In genomic region chr5:120151825-120152224, GRCh38 we compare ENCODE assay signal across 21 cellular contexts.
DNase-seq lines count a peak whose midpoint lies in the region; ATAC-seq and TF ChIP-seq lines count a peak whose summit lies in the region.
"Had no signal": no experiment of that assay in that cellular context is flagged by ENCODE, and none has a peak within 500 bp of the region (broad histone marks: within the 10 kb centered on the region; RNA-seq: fewer than 3 reads in every experiment).

No MANE protein-coding gene starts in this region.

- H3F3A ChIP-seq in PC-3 (ENCODE audit: low read length, unreplicated experiment), result no peaks in the 10 kb centered on the region

- peak overlapping the region; percentile 34 for H3K4me3 ChIP-seq in PC-3 (ENCODE audit: low read length)
- H3K4me3 ChIP-seq in osteoblast (ENCODE audit: insufficient read depth, low read length), result peak overlapping the region; percentile 5
- H3K4me3 ChIP-seq in colonic mucosa, result no peak overlapping the region
- H3K4me3 ChIP-seq: heart left ventricle, skin epidermis had no signal

- BruUV-seq in Calu3 (replicated peaks; lab: Mats Ljungman, UMichigan) (no TSS peak), PC-3 (replicated peaks; lab: Mats Ljungman, UMichigan) (no TSS peak)

- no peaks in the 10 kb centered on the region for H3K9me2 ChIP-seq in PC-3 (replicated peaks; ENCODE audit: low read length)

- peak overlapping the region; percentile 97 for H3K27ac Mint-ChIP-seq in Calu3 (ENCODE audit: unreplicated experiment)
- H3K27ac Mint-ChIP-seq in chondrocyte (ENCODE audit: unreplicated experiment), result peak overlapping the region; percentile 13
- H3K27ac Mint-ChIP-seq: activated naive CD8-positive, alpha-beta T cell treated with anti-CD3 and anti-CD28 coated beads for 36 hours; activated T-helper 2 cell treated with anti-CD3 and anti-CD28 coated beads, Interferon-gamma antibody, Interleukin-2, Interleukin-4, amounts not matched to agents 10 μg/mL and 5 μg/mL and 100 μg/mL, durations not matched to agents 14 hours and 24 hours and 36 hours; type B pancreatic cell; WTC11 had no signal

- H3K9me3 ChIP-seq in PC-3 (ENCODE audit: low read length), result no peaks in the 10 kb centered on the region
- H3K9me3 ChIP-seq in osteoblast (ENCODE audit: low read depth, low read length), result no peaks in the 10 kb centered on the region
- no peaks in the 10 kb centered on the region for H3K9me3 ChIP-seq in colonic mucosa

- DNase-seq in Calu3 (no peak), PC-3 (no peak), chondrocyte (ENCODE audit: low spot score) (no peak), osteoblast (ENCODE audit: insufficient read length, low spot score, missing footprints) (no peak), NCI-H345 treated with DMSO at 0.1 percent for 48 hours (lab: John Stamatoyannopoulos, UW; ENCODE audit: unreplicated experiment) (no peak), NCI-H510A treated with DMSO at 0.1 percent for 48 hours (lab: John Stamatoyannopoulos, UW) (no peak), colonic mucosa (no peak)
- DNase-seq in activated CD8-positive, alpha-beta memory T cell treated with anti-CD3 and anti-CD28 coated beads, Interleukin-2, amount 50 U/mL, for 48 hours, result no peak
- DNase-seq: activated CD4-positive, alpha-beta T cell treated with anti-CD3 and anti-CD28 coated beads, Interleukin-2, amount 50 U/mL, for 4 hours; activated CD8-positive, alpha-beta memory T cell treated with anti-CD3 and anti-CD28 coated beads, Interleukin-2, amount 50 U/mL, for 4 hours; activated naive CD8-positive, alpha-beta T cell treated with anti-CD3 and anti-CD28 coated beads for 36 hours; C1 segment of cervical spinal cord; heart left ventricle; MM.1S; NCI-H1436; NCI-H524 treated with DMSO at 0.1 percent for 48 hours; stimulated activated CD4-positive, alpha-beta T cell treated with anti-CD3 and anti-CD28 coated beads, Interleukin-1b, Interleukin-23, amount 100 ng/mL, for 48 hours had no signal

- CTCF ChIA-PET in Calu3 (lab: Charles Lee), result no interaction called here
- CTCF ChIA-PET in PC-3 (lab: Charles Lee), result interaction anchor here (0.6 kb wide), 1 partner anchor 175 kb away, joined by 3 read pairs; no protein-coding TSS in a partner anchor

- POLR2A ChIA-PET in PC-3 (lab: Charles Lee; ENCODE audit: unreplicated experiment), result no interaction called here

- peak overlapping the region; percentile 51 for H2AFZ ChIP-seq in PC-3 (ENCODE audit: low read length)
- H2AFZ ChIP-seq in osteoblast (ENCODE audit: low read length), result peak overlapping the region; percentile 81

- H3K4me1 ChIP-seq in PC-3 (ENCODE audit: insufficient read depth, low read length) (peaks cover 22% of the 10 kb centered on the region), osteoblast (ENCODE audit: insufficient read depth, low read length) (peaks cover 17% of the 10 kb centered on the region), colonic mucosa (no peaks in the 10 kb centered on the region)
- H3K4me1 ChIP-seq: heart left ventricle had no signal

- no peaks in the 10 kb centered on the region for H4K20me1 ChIP-seq in PC-3 (ENCODE audit: low read length)
- H4K20me1 ChIP-seq in osteoblast (ENCODE audit: insufficient read depth, low read length), result no peaks in the 10 kb centered on the region

- peak overlapping the region; percentile 68 for H3K4me2 ChIP-seq in PC-3 (ENCODE audit: low read length)
- H3K4me2 ChIP-seq in osteoblast (ENCODE audit: insufficient read depth, low read length), result peak overlapping the region; percentile 67

- peaks cover 4% of the 10 kb centered on the region for H3K9me3 Mint-ChIP-seq in Calu3 (ENCODE audit: low read depth, unreplicated experiment)
- no peaks in the 10 kb centered on the region for H3K9me3 Mint-ChIP-seq in chondrocyte (ENCODE audit: low read depth)
- H3K9me3 Mint-ChIP-seq: activated naive CD8-positive, alpha-beta T cell treated with anti-CD3 and anti-CD28 coated beads for 36 hours; activated T-helper 2 cell treated with anti-CD3 and anti-CD28 coated beads, Interferon-gamma antibody, Interleukin-2, Interleukin-4, amounts not matched to agents 10 μg/mL and 5 μg/mL and 100 μg/mL, durations not matched to agents 14 hours and 24 hours and 36 hours; type B pancreatic cell had no signal

- H3K9ac ChIP-seq in PC-3 (ENCODE audit: low read length) (peak overlapping the region; percentile 67), colonic mucosa (ENCODE audit: low read depth in 2 of 2, low read length in 2 of 2) (no peak overlapping the region)

- H3K36me3 ChIP-seq in PC-3 (ENCODE audit: low read depth, low read length), result no peaks in the 10 kb centered on the region
- no peaks in the 10 kb centered on the region for H3K36me3 ChIP-seq in osteoblast (ENCODE audit: insufficient read depth, low read length)
- H3K36me3 ChIP-seq in colonic mucosa, result no peaks in the 10 kb centered on the region
- H3K36me3 ChIP-seq: heart left ventricle had no signal

- intact Hi-C loops in Calu3 (cut with micrococcal nuclease; ENCODE audit: unreplicated experiment), result no loop called here
- intact Hi-C loops in PC-3 (cut with micrococcal nuclease), result loop anchor here (5.0 to 10.0 kb wide), 2 partner anchors 207 to 305 kb away; no protein-coding TSS in a partner anchor
- intact Hi-C loops in colonic mucosa (cut with DNase I), result no loop called here

- H3K79me2 ChIP-seq in PC-3 (ENCODE audit: low read length) (no peaks in the 10 kb centered on the region), osteoblast (ENCODE audit: insufficient read depth, low read length) (no peaks in the 10 kb centered on the region)

- H3K36me3 Mint-ChIP-seq in Calu3 (ENCODE audit: insufficient read depth, unreplicated experiment), result no peaks in the 10 kb centered on the region
- no peaks in the 10 kb centered on the region for H3K36me3 Mint-ChIP-seq in chondrocyte (ENCODE audit: low read depth)
- H3K36me3 Mint-ChIP-seq: activated naive CD8-positive, alpha-beta T cell treated with anti-CD3 and anti-CD28 coated beads for 36 hours; type B pancreatic cell had no signal

- H3K4me1 Mint-ChIP-seq in Calu3 (ENCODE audit: low read depth, unreplicated experiment) (peaks cover 19% of the 10 kb centered on the region), chondrocyte (ENCODE audit: low read depth) (peaks cover 15% of the 10 kb centered on the region)
- H3K4me1 Mint-ChIP-seq: activated naive CD8-positive, alpha-beta T cell treated with anti-CD3 and anti-CD28 coated beads for 36 hours had no signal

- H3K27ac ChIP-seq in PC-3 (ENCODE audit: low read length), result peak overlapping the region; percentile 93
- H3K27ac ChIP-seq in osteoblast (ENCODE audit: low read depth, low read length), result peak overlapping the region; percentile 83
- H3K27ac ChIP-seq in colonic mucosa, result no peak overlapping the region

- H3K27me3 Mint-ChIP-seq in Calu3 (ENCODE audit: unreplicated experiment) (no peaks in the 10 kb centered on the region), chondrocyte (ENCODE audit: low read depth) (no peaks in the 10 kb centered on the region)
- H3K27me3 Mint-ChIP-seq: activated naive CD8-positive, alpha-beta T cell treated with anti-CD3 and anti-CD28 coated beads for 36 hours; type B pancreatic cell had no signal

- H3K4me3 Mint-ChIP-seq in Calu3 (ENCODE audit: low read depth, unreplicated experiment), result peak overlapping the region; percentile 14
- H3K4me3 Mint-ChIP-seq in chondrocyte (ENCODE audit: unreplicated experiment), result no peak overlapping the region
- H3K4me3 Mint-ChIP-seq: activated naive CD8-positive, alpha-beta T cell treated with anti-CD3 and anti-CD28 coated beads for 36 hours; type B pancreatic cell; WTC11 had no signal

- TF ChIP-seq CTCF in Calu3 (IDR thresholded peaks at IDR 0.05; ENCODE audit: unreplicated experiment) (no peak), PC-3 (conservative IDR thresholded peaks at IDR 0.05; ENCODE audit: low read depth, low read length) (no peak), chondrocyte (IDR thresholded peaks at IDR 0.05) (no peak), osteoblast (IDR thresholded peaks at IDR 0.05; ENCODE audit: extremely low read depth, low read depth, low read length) (no peak), colonic mucosa (IDR thresholded peaks at IDR 0.05) (no peak)

- peak; percentile 23 for ATAC-seq in PC-3
- ATAC-seq: WTC11 had no signal

- H3K27me3 ChIP-seq in PC-3 (ENCODE audit: low read length) (no peaks in the 10 kb centered on the region), osteoblast (ENCODE audit: insufficient read depth, low read length) (no peaks in the 10 kb centered on the region), colonic mucosa (no peaks in the 10 kb centered on the region)
- H3K27me3 ChIP-seq: heart left ventricle had no signal
